8 cellular contexts compared by ENCODE assay signal in genomic region chr11:47111318-47111804, GRCh38.
DNase-seq lines count a peak whose midpoint lies in the region; ATAC-seq and TF ChIP-seq lines count a peak whose summit lies in the region.

No MANE protein-coding gene starts in this region.

- TF ChIP-seq CTCF in foreskin fibroblast (IDR thresholded peaks at IDR 0.05; ENCODE audit: low read depth, low read length), result no peak
- no peak for TF ChIP-seq CTCF in activated CD8-positive, alpha-beta T cell treated with anti-CD3 and anti-CD28 coated beads for 36 hours (IDR thresholded peaks at IDR 0.05)

- CTCF ChIA-PET in activated CD8-positive, alpha-beta T cell treated with anti-CD3 and anti-CD28 coated beads for 36 hours (lab: Charles Lee), result interaction anchor here (1.3 to 1.9 kb wide), 2 partner anchors 18 to 42 kb away, joined by 4 to 5 read pairs; no protein-coding TSS in a partner anchor

- peak; percentile 98 for DNase-seq in NCI-H345 treated with DMSO at 0.1 percent for 48 hours (lab: John Stamatoyannopoulos, UW; ENCODE audit: unreplicated experiment)
- no peak for DNase-seq in NK-92 (lab: John Stamatoyannopoulos, UW; ENCODE audit: unreplicated experiment)
- DNase-seq in foreskin fibroblast, result no peak
- no peak for DNase-seq in stimulated activated CD4-positive, alpha-beta T cell treated with anti-CD3 and anti-CD28 coated beads, Interleukin-4, amount 100 ng/mL, for 24 hours
- DNase-seq in activated CD8-positive, alpha-beta T cell treated with anti-CD3 and anti-CD28 coated beads for 36 hours, result no peak

- H3K4me1 Mint-ChIP-seq in activated CD8-positive, alpha-beta T cell treated with anti-CD3 and anti-CD28 coated beads for 36 hours (ENCODE audit: low read depth), result no peaks in the 10 kb centered on the region

- peaks cover 0 to 26% (median 0%) of the 10 kb centered on the region in 11 experiments; a peak in 5 of 22 replicates for H4K20me1 ChIP-seq in BLaER1 treated with 17β-estradiol and CSF1 and Interleukin-3, amounts not matched to agents 10 nM and 100 nM

- H3K9me3 Mint-ChIP-seq in activated CD8-positive, alpha-beta T cell treated with anti-CD3 and anti-CD28 coated beads for 36 hours, result no peaks in the 10 kb centered on the region

- no peaks in the 10 kb centered on the region for H3K27me3 Mint-ChIP-seq in activated CD8-positive, alpha-beta T cell treated with anti-CD3 and anti-CD28 coated beads for 36 hours

- POLR2A ChIA-PET in activated CD8-positive, alpha-beta T cell treated with anti-CD3 and anti-CD28 coated beads for 36 hours (lab: Charles Lee), result no interaction called here

- no peaks in the 10 kb centered on the region for H3K36me3 Mint-ChIP-seq in activated CD8-positive, alpha-beta T cell treated with anti-CD3 and anti-CD28 coated beads for 36 hours (ENCODE audit: low read depth)

- peak overlapping the region in 1 of 11 experiments; percentile 21; a peak in 1 of 22 replicates for H3K9ac ChIP-seq in BLaER1 treated with 17β-estradiol and CSF1 and Interleukin-3, amounts not matched to agents 10 nM and 100 nM

- intact Hi-C loops in activated CD8-positive, alpha-beta T cell treated with anti-CD3 and anti-CD28 coated beads for 36 hours (cut with micrococcal nuclease), result no loop called here

- H3K9me3 ChIP-seq in BLaER1 treated with 17β-estradiol and CSF1 and Interleukin-3, amounts not matched to agents 10 nM and 100 nM (replicated peaks in 1 of 11), result peaks cover 0 to 16% (median 0%) of the 10 kb centered on the region in 11 experiments; a peak in 6 of 22 replicates

- peak overlapping the region in 10 of 11 experiments; percentile 12 to 76 (median 63); a peak in 18 of 22 replicates for H3K4me2 ChIP-seq in BLaER1 treated with 17β-estradiol and CSF1 and Interleukin-3, amounts not matched to agents 10 nM and 100 nM

- no peaks in the 10 kb centered on the region for H3K36me3 ChIP-seq in BLaER1 treated with 17β-estradiol and CSF1 and Interleukin-3, amounts not matched to agents 10 nM and 100 nM

- peak; percentile 76 for ATAC-seq in GM19438 (IDR thresholded peaks at IDR 0.05; ENCODE audit: low read depth, unreplicated experiment)
- peak; percentile 79 for ATAC-seq in HG03097 (IDR thresholded peaks at IDR 0.05; ENCODE audit: low FRiP score, unreplicated experiment)
- no peak for ATAC-seq in activated CD8-positive, alpha-beta T cell treated with anti-CD3 and anti-CD28 coated beads for 36 hours

- peak overlapping the region in 1 of 11 experiments; percentile 22; a peak in 1 of 22 replicates for H3K27ac ChIP-seq in BLaER1 treated with 17β-estradiol and CSF1 and Interleukin-3, amounts not matched to agents 10 nM and 100 nM

- H3K4me1 ChIP-seq in BLaER1 treated with 17β-estradiol and CSF1 and Interleukin-3, amounts not matched to agents 10 nM and 100 nM, result peaks cover 0 to 62% (median 59%) of the 10 kb centered on the region in 10 experiments; a peak in 18 of 20 replicates

- H3K27me3 ChIP-seq in BLaER1 treated with 17β-estradiol and CSF1 and Interleukin-3, amounts not matched to agents 10 nM and 100 nM, result peaks cover 0 to 19% (median 6%) of the 10 kb centered on the region in 11 experiments; a peak in 9 of 22 replicates

- H3K27ac Mint-ChIP-seq in activated CD8-positive, alpha-beta T cell treated with anti-CD3 and anti-CD28 coated beads for 36 hours, result no peak overlapping the region

- no peak overlapping the region for H3K4me3 ChIP-seq in BLaER1 treated with 17β-estradiol and CSF1 and Interleukin-3, amounts not matched to agents 10 nM and 100 nM
- H3K4me3 ChIP-seq in foreskin fibroblast (ENCODE audit: low read depth in 1 of 2, low read length in 2 of 2), result no peak overlapping the region

- H3K4me3 Mint-ChIP-seq in activated CD8-positive, alpha-beta T cell treated with anti-CD3 and anti-CD28 coated beads for 36 hours, result no peak overlapping the region
